8 cellular contexts compared by ENCODE assay signal in the genomic region with DNA sequence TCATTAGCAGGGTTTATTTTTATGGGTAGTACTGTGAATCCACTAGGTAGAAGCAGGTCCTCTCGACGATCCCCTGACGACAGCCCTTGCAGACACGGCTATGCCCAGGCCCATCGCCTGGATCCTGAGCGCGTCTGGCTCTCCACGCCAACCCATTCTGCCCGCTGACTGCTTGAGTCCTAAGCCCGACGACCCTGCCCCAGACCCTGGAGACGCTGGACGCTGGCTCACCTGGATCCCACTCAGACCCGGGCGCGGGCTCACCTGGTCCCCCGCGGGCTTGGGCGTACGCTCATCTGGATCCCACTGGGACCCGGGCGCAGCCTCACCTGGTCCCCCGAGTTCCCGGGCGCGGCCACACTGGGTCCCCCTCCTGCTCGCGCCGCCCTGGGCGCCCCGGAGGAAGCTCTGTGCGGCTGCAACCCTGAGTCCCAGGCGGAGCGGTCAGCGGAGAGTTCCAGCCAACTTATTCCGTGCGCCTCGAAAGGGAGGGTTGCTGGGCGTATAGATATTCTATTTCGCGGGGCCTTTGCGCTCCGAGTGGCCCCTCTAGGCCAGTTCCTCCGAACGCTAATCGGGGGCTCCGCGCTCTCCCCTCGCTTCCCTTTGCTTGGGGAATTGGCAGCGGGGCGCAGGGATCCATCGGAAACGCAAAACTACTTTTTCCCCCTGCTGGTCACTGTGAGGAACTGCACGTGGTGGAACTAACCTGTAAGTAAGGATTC.
A peak's percentile ranks its signal among the peaks of the same experiment; 100 is the strongest.
DNase-seq lines count a peak whose midpoint lies in the region; ATAC-seq and TF ChIP-seq lines count a peak whose summit lies in the region.

No MANE protein-coding gene starts in this region.

- H3K4me3 ChIP-seq in GM12865 (ENCODE audit: low read depth, low read length) (no peak overlapping the region), esophagus (ENCODE audit: low read depth in 1 of 2, low read length in 2 of 2) (peak overlapping the region; percentile 52 to 66), mucosa of descending colon (no peak overlapping the region)

- intact Hi-C loops in mucosa of descending colon (cut with DNase I, micrococcal nuclease): loop anchor here in 1 of 2 donors (10.0 kb wide), 1 partner anchor 195 kb away; no protein-coding TSS in a partner anchor

- 5 to 7% methylated on average over 54 of the region's 54 CpGs for WGBS in esophagus, 2 donors

- H3K27ac ChIP-seq in esophagus (ENCODE audit: low read depth in 2 of 2, low read length in 1 of 2): peak overlapping the region in 1 of 2 donors; percentile 0

- peaks cover 3 to 4% of the 10 kb centered on the region in 2 donors for H3K4me1 ChIP-seq in esophagus (ENCODE audit: control insufficient read depth in 2 of 2, insufficient read depth in 2 of 2, low read length in 1 of 2)
- H3K4me1 ChIP-seq in mucosa of descending colon (ENCODE audit: low read depth): no peaks in the 10 kb centered on the region

- peak; percentile 56 for DNase-seq in GM12865 (ENCODE audit: low read depth)
- peak; percentile 37 for DNase-seq in NCI-H82 treated with DMSO at 0.1 percent for 48 hours (lab: John Stamatoyannopoulos, UW; ENCODE audit: unreplicated experiment)
- peak; percentile 41 for DNase-seq in activated T-cell treated with anti-CD3 and anti-CD28 coated beads for 1 hour (ENCODE audit: low read depth)
- DNase-seq in mucosa of descending colon: peak in 2 of 3 donors; percentile 47 to 63
- peak; percentile 14 to 27 for DNase-seq in stimulated activated CD8-positive, alpha-beta memory T cell treated with anti-CD3 and anti-CD28 coated beads, Interleukin-7, amount 100 ng/mL, for 4 hours (ENCODE audit: low read depth in 2 of 2)

- peak; percentile 64 for ATAC-seq in HG03196 (IDR thresholded peaks at IDR 0.05; ENCODE audit: unreplicated experiment)
- ATAC-seq in mucosa of descending colon: peak; percentile 79
- no peak for ATAC-seq in HG03280 (IDR thresholded peaks at IDR 0.05; ENCODE audit: unreplicated experiment)

- peaks cover 0 to 2% of the 10 kb centered on the region in 2 donors for H3K9me3 ChIP-seq in esophagus (ENCODE audit: control insufficient read depth in 2 of 2, insufficient read depth in 1 of 2, low read depth in 1 of 2, low read length in 1 of 2)
- no peaks in the 10 kb centered on the region for H3K9me3 ChIP-seq in mucosa of descending colon

- H3K27me3 ChIP-seq in esophagus (ENCODE audit: control insufficient read depth in 1 of 2, insufficient read depth in 2 of 2, low read length in 2 of 2): peaks cover 0 to 2% of the 10 kb centered on the region in 2 donors

- TF ChIP-seq CTCF in GM12865 (IDR thresholded peaks at IDR 0.05; ENCODE audit: insufficient read depth, low read depth, low read length, missing control alignments) (peak; percentile 83), mucosa of descending colon (IDR thresholded peaks at IDR 0.05) (peak; percentile 87)

- H3K36me3 ChIP-seq in esophagus (ENCODE audit: control insufficient read depth in 2 of 2, insufficient read depth in 2 of 2, low read length in 1 of 2) (no peaks in the 10 kb centered on the region), mucosa of descending colon (ENCODE audit: low read depth) (no peaks in the 10 kb centered on the region)

Comparison
In these comparisons a context has a peak if more than half of its experiments do, and no peak if none do; other contexts are left out.
1. H3K4me3 ChIP-seq: peak in esophagus (2 of 2); none in GM12865 (single experiment) and mucosa of descending colon (single experiment).
2. Peak in every context shown above with its lines, with median percentiles within 50 percentile points of each other: DNase-seq.